ENCODE assay signal across 29 cellular contexts in genomic region chr11:66614073-66614472, GRCh38. TPM values are rescaled to one million over a fixed set of nuclear protein-coding genes. Genes with fewer than 3 reads are reported as not detected.
"Had no signal": no experiment of that assay in that cellular context is flagged by ENCODE, and none has a peak within 500 bp of the region (broad histone marks: within the 10 kb centered on the region; RNA-seq: fewer than 3 reads in every experiment).

No MANE protein-coding gene starts in this region.

- DNase-seq: activated CD4-positive, alpha-beta T cell treated with anti-CD3 and anti-CD28 coated beads for 48 hours; activated CD4-positive, alpha-beta T cell treated with anti-CD3 and anti-CD28 coated beads, Interleukin-2, amount 50 U/mL, for 4 hours; activated CD4-positive, CD25-positive, alpha-beta regulatory T cell treated with anti-CD3 and anti-CD28 coated beads, Interleukin-2, amount 50 U/mL, for 72 hours; activated CD8-positive, alpha-beta memory T cell treated with anti-CD3 and anti-CD28 coated beads, Interleukin-2, amount 50 U/mL, for 48 hours; activated CD8-positive, alpha-beta T cell treated with anti-CD3 and anti-CD28 coated beads, Interleukin-2, amount 10 ng/mL, durations not matched to agents 7 days and 5 days; activated effector memory CD4-positive, alpha-beta T cell treated with anti-CD3 and anti-CD28 coated beads, Interleukin-2, amount 50 U/mL, for 16 hours; activated naive CD4-positive, alpha-beta T cell treated with Interleukin-2 at 50 U/mL for 16 hours; activated naive CD8-positive, alpha-beta T cell treated with anti-CD3 and anti-CD28 coated beads, Interleukin-2, amount 50 U/mL, for 24 hours; activated T-cell treated with anti-CD3 and anti-CD28 coated beads, Interleukin-2, amount 50 U/mL, for 1 hour; amniotic stem cell; body of pancreas; central memory CD4-positive, alpha-beta T cell; NCI-H1048; NCI-H146; NCI-H187 treated with DMSO at 0.1 percent for 48 hours; NCI-H2107; NCI-H2227 treated with DMSO at 0.1 percent for 48 hours; NCI-H446 treated with DMSO at 0.1 percent for 48 hours; NCI-H524 treated with DMSO at 0.1 percent for 48 hours; NCI-H748 treated with DMSO at 0.1 percent for 48 hours; SIG-M5; T-helper 17 cell; T-helper 9 cell had no signal

- H3K27me3 ChIP-seq: ascending aorta, body of pancreas had no signal

- H3K4me3 ChIP-seq: ascending aorta, body of pancreas had no signal

- H3K9me3 ChIP-seq: ascending aorta, body of pancreas had no signal

- H3K36me3 ChIP-seq: ascending aorta had no signal

- H3K27ac ChIP-seq: ascending aorta, body of pancreas had no signal

- ATAC-seq: activated CD8-positive, alpha-beta T cell treated with anti-CD3 and anti-CD28 coated beads, Interleukin-2, amount 10 ng/mL, durations not matched to agents 7 days and 5 days; activated naive CD4-positive, alpha-beta T cell treated with anti-CD3 and anti-CD28 coated beads, Interleukin-2, amount 50 U/mL, for 72 hours; activated naive CD8-positive, alpha-beta T cell treated with anti-CD3 and anti-CD28 coated beads, Interleukin-2, amount 50 U/mL, for 24 hours; body of pancreas; T-helper 17 cell; WTC11 had no signal

- FAIRE-seq: bronchial epithelial cell had no signal

RNA-seq across cellular contexts. Expression of gene CTSF, which starts 45.7 kb away (rescaled TPM):
- total RNA-seq: chondrocyte, OCI-LY7 had no signal
